In the genomic region with DNA sequence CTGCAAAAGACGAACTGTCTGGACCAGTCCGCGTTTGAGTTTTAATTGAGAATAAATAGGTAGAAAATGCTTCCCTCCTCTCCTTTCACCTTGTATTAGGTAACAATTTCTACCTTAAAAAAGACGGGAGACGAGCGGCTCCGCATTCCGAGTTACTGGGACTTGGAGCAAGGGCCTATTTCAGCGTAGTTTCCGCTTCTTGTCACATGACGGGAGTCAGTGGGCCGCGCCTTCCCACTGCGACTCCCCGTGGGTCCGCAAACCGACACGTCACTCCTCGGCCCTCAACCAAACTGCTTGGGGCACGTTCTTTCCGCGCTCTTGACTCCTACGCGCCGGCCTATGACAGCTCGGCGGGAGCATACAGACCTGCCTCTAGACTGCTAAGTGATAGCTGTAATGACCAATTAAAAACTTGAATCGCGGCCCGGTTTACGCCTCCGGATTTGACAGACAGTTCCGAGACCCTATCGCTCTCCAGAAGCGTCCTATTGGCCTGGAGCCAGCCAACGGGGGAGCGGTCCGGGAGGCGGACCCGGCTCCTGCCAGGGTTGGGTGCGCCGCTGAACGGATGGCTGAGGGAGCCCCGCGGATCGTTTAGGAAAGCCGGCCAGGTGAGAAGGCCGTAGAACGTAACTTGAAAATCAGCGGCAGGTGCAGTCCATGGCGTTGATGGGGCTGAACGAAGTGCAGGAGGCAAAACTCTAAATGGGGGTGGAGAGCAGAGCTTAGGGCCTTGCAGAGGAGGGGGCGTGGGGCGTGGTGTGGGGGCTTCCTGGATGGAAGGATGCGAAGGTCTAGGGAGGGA, we compare ENCODE assay signal across 8 cellular contexts. TPM values are rescaled to one million over a fixed set of nuclear protein-coding genes. Genes with fewer than 3 reads are reported as not detected.
DNase-seq lines count a peak whose midpoint lies in the region; ATAC-seq and TF ChIP-seq lines count a peak whose summit lies in the region.

A gene (plus strand): TSS at position 548 of the 808 bp plus-strand sequence. CDS start 3,064 bp downstream, outside the sequence.

- H3K27me3 ChIP-seq in H7 (ENCODE audit: control insufficient read depth, insufficient read depth, low read length), result no peaks in the 10 kb centered on the region

- ATAC-seq in natural killer cell, result peak; percentile 91 to 98 (median 92)

- intact Hi-C loops in natural killer cell (cut with micrococcal nuclease), result loop anchor here (1.0 to 10.0 kb wide), 4 partner anchors 23 to 478 kb away; a partner anchor contains a TSS

- TF ChIP-seq CTCF in natural killer cell (IDR thresholded peaks at IDR 0.05), result no peak

- H3K9me3 Mint-ChIP-seq in natural killer cell, result no peaks in the 10 kb centered on the region

- H3K36me3 ChIP-seq in H7 (replicated peaks; ENCODE audit: control insufficient read depth, insufficient read depth, low read length), result peaks cover 3% of the 10 kb centered on the region

- H3K4me3 ChIP-seq in H7 (ENCODE audit: insufficient read depth, low read depth, low read length), result peak within 1 kb of the TSS; percentile 74

- H3K27ac Mint-ChIP-seq in natural killer cell, result peak within 1 kb of the TSS; percentile 99 to 100

- H3K4me1 Mint-ChIP-seq in natural killer cell, result peaks cover 41 to 52% of the 10 kb centered on the region in 2 donors

- peak within 1 kb of the TSS; percentile 99 for H3K4me3 Mint-ChIP-seq in natural killer cell

- DNase-seq in ELF-1 (ENCODE audit: low read depth, low spot score) (peak; percentile 100), H7 (peak; percentile 97), M059J (ENCODE audit: low read depth) (peak; percentile 99), SHP77 (lab: John Stamatoyannopoulos, UW) (peak; percentile 98 to 99), fibroblast of peridontal ligament (ENCODE audit: extremely low read depth) (peak; percentile 100), natural killer cell (peak; percentile 97)
- peak; percentile 95 for DNase-seq in activated effector memory CD4-positive, alpha-beta T cell treated with Interleukin-2 at 50 U/mL for 16 hours
- DNase-seq in stimulated activated naive CD4-positive, alpha-beta T cell treated with Interleukin-2 at 50 U/mL for 16 hours (lab: John Stamatoyannopoulos, UW), result peak; percentile 98

- H3K36me3 Mint-ChIP-seq in natural killer cell, result peaks cover 6% of the 10 kb centered on the region

- no peaks in the 10 kb centered on the region for H3K27me3 Mint-ChIP-seq in natural killer cell (ENCODE audit: low read depth in 2 of 2)

RNA-seq across cellular contexts. Expression of the gene that starts here (rescaled TPM):
- 143 and 184 TPM in 2 replicates for total RNA-seq in H7 (2014; rRNA removed; shearing (Covaris generic))
- 421 and 482 TPM in 2 replicates for total RNA-seq in M059J (2014; rRNA removed; shearing (Covaris generic))
- 10 to 100 TPM; 56.7 to 63.5 (median 62.6) TPM for total RNA-seq in natural killer cell

Comparison
In these comparisons a context has a peak if more than half of its experiments do, and no peak if none do; other contexts are left out.
1. Peak in every context shown above with its lines: DNase-seq, ATAC-seq and H3K4me3 ChIP-seq.